18 cellular contexts compared by ENCODE assay signal in the genomic region with DNA sequence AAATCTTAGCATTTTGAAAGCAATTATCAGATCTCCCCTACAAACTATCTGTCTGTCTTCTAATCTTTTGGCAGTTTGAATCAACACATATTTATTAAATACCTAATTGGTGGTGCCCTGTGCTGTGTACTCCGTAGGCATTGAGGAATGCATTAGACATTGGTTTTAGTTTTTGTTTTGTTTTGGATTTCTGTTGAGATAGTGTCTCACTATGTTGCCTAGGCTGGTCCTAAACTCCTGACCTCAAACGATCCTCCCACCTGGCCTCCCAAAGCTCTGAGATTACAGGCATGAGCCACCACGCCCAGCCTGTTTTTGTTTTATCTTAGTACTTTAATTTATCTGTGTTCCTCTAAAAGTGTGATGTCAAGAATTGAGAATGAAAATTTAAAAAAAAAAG.
A peak's percentile ranks its signal among the peaks of the same experiment; 100 is the strongest.
DNase-seq lines count a peak whose midpoint lies in the region; ATAC-seq and TF ChIP-seq lines count a peak whose summit lies in the region.
"Had no signal": no experiment of that assay in that cellular context is flagged by ENCODE, and none has a peak within 500 bp of the region (broad histone marks: within the 10 kb centered on the region; RNA-seq: fewer than 3 reads in every experiment).

No MANE protein-coding gene starts in this region.

- H2BK5ac ChIP-seq in trophoblast cell (ENCODE audit: low read depth, low read length, poor library complexity) = no peak overlapping the region

- H4K91ac ChIP-seq in trophoblast cell (ENCODE audit: low read depth, low read length) = no peak overlapping the region

- H3K36me3 Mint-ChIP-seq in activated T-cell treated with anti-CD3 and anti-CD28 coated beads, Interleukin-2, amount 50 U/mL, for 72 hours (ENCODE audit: insufficient read depth in 2 of 2) = peaks cover 0 to 10% of the 10 kb centered on the region in 2 donors

- H2AFZ ChIP-seq in trophoblast cell (ENCODE audit: insufficient read depth, low read length, poor library complexity) = no peak overlapping the region

- no peaks in the 10 kb centered on the region for H3K79me1 ChIP-seq in trophoblast cell (ENCODE audit: low read length)

- no peak for DNase-seq in activated T-cell treated with anti-CD3 and anti-CD28 coated beads, Interleukin-2, amount 50 U/mL, for 72 hours
- DNase-seq in activated T-cell treated with anti-CD3 and anti-CD28 coated beads for 4 hours (no peak), amniotic epithelial cell (ENCODE audit: low read depth) (peak; percentile 28), trophoblast cell (peak; percentile 1 to 57), D341Med (ENCODE audit: low spot score) (no peak), NCI-H2227 treated with DMSO at 0.1 percent for 48 hours (lab: John Stamatoyannopoulos, UW) (no peak)
- DNase-seq: 8988T; C1 segment of cervical spinal cord; Calu3; CD4-positive, alpha-beta memory T cell; COR-L47; DMS153; DND-41; GOT3 had no signal

- H3K36me3 ChIP-seq in iPS-15b (ENCODE audit: control insufficient read depth, insufficient read depth, low read length) (peaks cover 5% of the 10 kb centered on the region), trophoblast cell (ENCODE audit: control insufficient read depth in 1 of 2, insufficient read depth in 2 of 2, low read length in 2 of 2) (peaks cover 19 to 20% of the 10 kb centered on the region in 2 experiments)

- H3K14ac ChIP-seq in trophoblast cell (ENCODE audit: low read length) = no peak overlapping the region

- ATAC-seq in activated T-cell treated with anti-CD3 and anti-CD28 coated beads, Interleukin-2, amount 50 U/mL, for 72 hours (replicated peaks in 1 of 2) = no peak
- ATAC-seq in SK-N-SH treated with all-trans-retinoic acid at 6 μM for 48 hours = no peak
- ATAC-seq: A549 had no signal

- H3K4me1 ChIP-seq in iPS-15b (ENCODE audit: control insufficient read depth, insufficient read depth, low read length) = no peaks in the 10 kb centered on the region
- H3K4me1 ChIP-seq in trophoblast cell (ENCODE audit: control insufficient read depth in 1 of 2, insufficient read depth in 2 of 2, low read length in 2 of 2) = no peaks in the 10 kb centered on the region
- H3K4me1 ChIP-seq: A549, HAP-1 had no signal

- H2BK12ac ChIP-seq in trophoblast cell (ENCODE audit: low read length) = no peak overlapping the region

- H3K79me2 ChIP-seq in trophoblast cell (ENCODE audit: control insufficient read depth, insufficient read depth, low read length, poor library complexity) = no peaks in the 10 kb centered on the region

- no peak overlapping the region for H3K4me3 ChIP-seq in iPS-15b (ENCODE audit: low read depth, low read length)
- H3K4me3 ChIP-seq in trophoblast cell (ENCODE audit: low read depth, low read length) = no peak overlapping the region
- H3K4me3 ChIP-seq: A549, HAP-1 had no signal

- no CpG with 5 or more reads among the region's 3 CpGs for WGBS in trophoblast cell (ENCODE audit: extremely low coverage, insufficient coverage, insufficient read length)

- H2BK120ac ChIP-seq in trophoblast cell (ENCODE audit: insufficient read depth, low read length, poor library complexity) = no peak overlapping the region

- H3K18ac ChIP-seq in trophoblast cell (ENCODE audit: low read length) = no peak overlapping the region

- no peak overlapping the region for H4K12ac ChIP-seq in trophoblast cell (ENCODE audit: low read depth, low read length)

- no peak overlapping the region for H2AK5ac ChIP-seq in trophoblast cell (ENCODE audit: low read length)

- H4K8ac ChIP-seq in trophoblast cell (ENCODE audit: low read depth, low read length) = no peak overlapping the region

- no peaks in the 10 kb centered on the region for H3K27me3 Mint-ChIP-seq in activated T-cell treated with anti-CD3 and anti-CD28 coated beads, Interleukin-2, amount 50 U/mL, for 72 hours (ENCODE audit: low read depth)
- H3K27me3 Mint-ChIP-seq: CD4-positive, alpha-beta memory T cell had no signal

- H3K27ac Mint-ChIP-seq in activated T-cell treated with anti-CD3 and anti-CD28 coated beads, Interleukin-2, amount 50 U/mL, for 72 hours = peak overlapping the region; percentile 68
- H3K27ac Mint-ChIP-seq: CD4-positive, alpha-beta memory T cell had no signal

- no peaks in the 10 kb centered on the region for H3K9me3 ChIP-seq in iPS-15b (ENCODE audit: control insufficient read depth, insufficient read depth, low read length)
- H3K9me3 ChIP-seq in trophoblast cell (ENCODE audit: insufficient read depth, low read depth, low read length) = no peaks in the 10 kb centered on the region
- H3K9me3 ChIP-seq: A549, HAP-1 had no signal

- no peaks in the 10 kb centered on the region for H3K27me3 ChIP-seq in iPS-15b (ENCODE audit: control insufficient read depth, insufficient read depth, low read length)
- no peaks in the 10 kb centered on the region for H3K27me3 ChIP-seq in trophoblast cell (ENCODE audit: insufficient read depth, low read length)

- H3K27ac ChIP-seq in trophoblast cell (ENCODE audit: low read depth, low read length) = no peak overlapping the region
- H3K27ac ChIP-seq: A549 had no signal

- no peak overlapping the region for H3K4me2 ChIP-seq in trophoblast cell (ENCODE audit: low read length)
- H3K4me2 ChIP-seq: A549 had no signal

- no peak overlapping the region for H3K23ac ChIP-seq in trophoblast cell (ENCODE audit: low read length)

- H3K4me1 Mint-ChIP-seq in activated T-cell treated with anti-CD3 and anti-CD28 coated beads, Interleukin-2, amount 50 U/mL, for 72 hours (ENCODE audit: low read depth) = no peaks in the 10 kb centered on the region
- H3K4me1 Mint-ChIP-seq: CD4-positive, alpha-beta memory T cell had no signal

- H3K4ac ChIP-seq in trophoblast cell (ENCODE audit: low read depth, low read length) = no peak overlapping the region

- no peaks in the 10 kb centered on the region for H3K9me3 Mint-ChIP-seq in activated T-cell treated with anti-CD3 and anti-CD28 coated beads, Interleukin-2, amount 50 U/mL, for 72 hours
- H3K9me3 Mint-ChIP-seq: CD4-positive, alpha-beta memory T cell had no signal

- H3K9ac ChIP-seq in iPS-15b (ENCODE audit: low read depth, low read length) (peak overlapping the region; percentile 26), trophoblast cell (ENCODE audit: low read length) (no peak overlapping the region)

- no peak overlapping the region for H3K4me3 Mint-ChIP-seq in activated T-cell treated with anti-CD3 and anti-CD28 coated beads, Interleukin-2, amount 50 U/mL, for 72 hours
- H3K4me3 Mint-ChIP-seq: CD4-positive, alpha-beta memory T cell had no signal

TF ChIP-seq in SK-N-SH treated with all-trans-retinoic acid at 6 μM for 48 hours, 23 proteins besides CTCF, POLR2A, EP300 and RAD21 (continues in another document):
- TF ChIP-seq, protein P1, sequence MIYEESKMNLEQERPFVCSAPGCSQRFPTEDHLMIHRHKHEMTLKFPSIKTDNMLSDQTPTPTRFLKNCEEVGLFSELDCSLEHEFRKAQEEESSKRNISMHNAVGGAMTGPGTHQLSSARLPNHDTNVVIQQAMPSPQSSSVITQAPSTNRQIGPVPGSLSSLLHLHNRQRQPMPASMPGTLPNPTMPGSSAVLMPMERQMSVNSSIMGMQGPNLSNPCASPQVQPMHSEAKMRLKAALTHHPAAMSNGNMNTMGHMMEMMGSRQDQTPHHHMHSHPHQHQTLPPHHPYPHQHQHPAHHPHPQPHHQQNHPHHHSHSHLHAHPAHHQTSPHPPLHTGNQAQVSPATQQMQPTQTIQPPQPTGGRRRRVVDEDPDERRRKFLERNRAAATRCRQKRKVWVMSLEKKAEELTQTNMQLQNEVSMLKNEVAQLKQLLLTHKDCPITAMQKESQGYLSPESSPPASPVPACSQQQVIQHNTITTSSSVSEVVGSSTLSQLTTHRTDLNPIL (CRISPR knock-in tag; IDR thresholded peaks at IDR 0.05; ENCODE audit: low read depth) = no peak
- TF ChIP-seq ISL1 (CRISPR knock-in tag; IDR thresholded peaks at IDR 0.05) (no peak), CSDC2 (CRISPR knock-in tag; IDR thresholded peaks at IDR 0.05) (no peak), OSR1 (CRISPR knock-in tag; IDR thresholded peaks at IDR 0.05) (no peak), ZFP3 (CRISPR knock-in tag; IDR thresholded peaks at IDR 0.05) (no peak), ZC3H10 (CRISPR knock-in tag; IDR thresholded peaks at IDR 0.05) (no peak), ARNTL (CRISPR knock-in tag; IDR thresholded peaks at IDR 0.05; ENCODE audit: borderline replicate concordance, low read depth) (no peak)
- TF ChIP-seq, protein P2, sequence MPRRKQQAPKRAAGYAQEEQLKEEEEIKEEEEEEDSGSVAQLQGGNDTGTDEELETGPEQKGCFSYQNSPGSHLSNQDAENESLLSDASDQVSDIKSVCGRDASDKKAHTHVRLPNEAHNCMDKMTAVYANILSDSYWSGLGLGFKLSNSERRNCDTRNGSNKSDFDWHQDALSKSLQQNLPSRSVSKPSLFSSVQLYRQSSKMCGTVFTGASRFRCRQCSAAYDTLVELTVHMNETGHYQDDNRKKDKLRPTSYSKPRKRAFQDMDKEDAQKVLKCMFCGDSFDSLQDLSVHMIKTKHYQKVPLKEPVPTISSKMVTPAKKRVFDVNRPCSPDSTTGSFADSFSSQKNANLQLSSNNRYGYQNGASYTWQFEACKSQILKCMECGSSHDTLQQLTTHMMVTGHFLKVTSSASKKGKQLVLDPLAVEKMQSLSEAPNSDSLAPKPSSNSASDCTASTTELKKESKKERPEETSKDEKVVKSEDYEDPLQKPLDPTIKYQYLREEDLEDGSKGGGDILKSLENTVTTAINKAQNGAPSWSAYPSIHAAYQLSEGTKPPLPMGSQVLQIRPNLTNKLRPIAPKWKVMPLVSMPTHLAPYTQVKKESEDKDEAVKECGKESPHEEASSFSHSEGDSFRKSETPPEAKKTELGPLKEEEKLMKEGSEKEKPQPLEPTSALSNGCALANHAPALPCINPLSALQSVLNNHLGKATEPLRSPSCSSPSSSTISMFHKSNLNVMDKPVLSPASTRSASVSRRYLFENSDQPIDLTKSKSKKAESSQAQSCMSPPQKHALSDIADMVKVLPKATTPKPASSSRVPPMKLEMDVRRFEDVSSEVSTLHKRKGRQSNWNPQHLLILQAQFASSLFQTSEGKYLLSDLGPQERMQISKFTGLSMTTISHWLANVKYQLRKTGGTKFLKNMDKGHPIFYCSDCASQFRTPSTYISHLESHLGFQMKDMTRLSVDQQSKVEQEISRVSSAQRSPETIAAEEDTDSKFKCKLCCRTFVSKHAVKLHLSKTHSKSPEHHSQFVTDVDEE (CRISPR knock-in tag; IDR thresholded peaks at IDR 0.05) = no peak
- TF ChIP-seq, protein P3, sequence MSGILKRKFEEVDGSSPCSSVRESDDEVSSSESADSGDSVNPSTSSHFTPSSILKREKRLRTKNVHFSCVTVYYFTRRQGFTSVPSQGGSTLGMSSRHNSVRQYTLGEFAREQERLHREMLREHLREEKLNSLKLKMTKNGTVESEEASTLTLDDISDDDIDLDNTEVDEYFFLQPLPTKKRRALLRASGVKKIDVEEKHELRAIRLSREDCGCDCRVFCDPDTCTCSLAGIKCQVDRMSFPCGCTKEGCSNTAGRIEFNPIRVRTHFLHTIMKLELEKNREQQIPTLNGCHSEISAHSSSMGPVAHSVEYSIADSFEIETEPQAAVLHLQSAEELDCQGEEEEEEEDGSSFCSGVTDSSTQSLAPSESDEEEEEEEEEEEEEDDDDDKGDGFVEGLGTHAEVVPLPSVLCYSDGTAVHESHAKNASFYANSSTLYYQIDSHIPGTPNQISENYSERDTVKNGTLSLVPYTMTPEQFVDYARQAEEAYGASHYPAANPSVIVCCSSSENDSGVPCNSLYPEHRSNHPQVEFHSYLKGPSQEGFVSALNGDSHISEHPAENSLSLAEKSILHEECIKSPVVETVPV (CRISPR knock-in tag; IDR thresholded peaks at IDR 0.05) = no peak

Comparison
In these comparisons a context has a peak if more than half of its experiments do, and no peak if none do; other contexts are left out.
1. DNase-seq: peak in amniotic epithelial cell (single experiment) and trophoblast cell (2 of 2); none in activated T-cell treated with anti-CD3 and anti-CD28 coated beads, Interleukin-2, amount 50 U/mL, for 72 hours (0 of 2), activated T-cell treated with anti-CD3 and anti-CD28 coated beads for 4 hours (single experiment), D341Med (single experiment) and NCI-H2227 treated with DMSO at 0.1 percent for 48 hours (single experiment).